Comparison of ENCODE assay signal across 8 cellular contexts in the genomic region with DNA sequence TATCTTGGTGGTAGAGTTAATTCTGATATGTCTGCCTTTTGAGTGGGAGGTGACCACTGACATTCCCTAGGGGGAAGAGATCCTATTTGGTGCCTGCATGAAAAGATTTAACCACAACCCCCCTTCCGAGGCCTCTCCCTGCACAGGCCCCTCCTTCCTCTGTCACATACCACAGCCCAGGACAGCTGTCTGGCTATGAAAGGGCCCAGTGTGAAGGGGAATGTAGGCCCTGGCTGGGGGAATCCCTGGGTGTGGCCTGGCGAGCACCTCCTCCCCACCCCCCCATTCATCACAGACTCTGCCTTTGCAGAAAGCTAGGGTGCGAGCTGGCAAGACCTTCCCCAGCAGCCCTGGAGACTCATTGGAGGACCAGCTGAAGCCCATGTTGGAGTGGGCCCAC. TPM values are rescaled to one million over a fixed set of nuclear protein-coding genes. Genes with fewer than 3 reads are reported as not detected.
A peak's percentile ranks its signal among the peaks of the same experiment; 100 is the strongest.
DNase-seq lines count a peak whose midpoint lies in the region; ATAC-seq and TF ChIP-seq lines count a peak whose summit lies in the region.

No MANE protein-coding gene starts in this region.

- ATAC-seq in GM21737 (IDR thresholded peaks at IDR 0.05; ENCODE audit: unreplicated experiment) (peak; percentile 75), lower lobe of right lung (no peak)

- H3K27ac ChIP-seq in sigmoid colon (no peak overlapping the region), lower lobe of right lung (no peak overlapping the region)

- intact Hi-C loops in sigmoid colon (cut with DNase I) (no loop called here), lower lobe of right lung (cut with DNase I) (no loop called here)

- H3K9me3 ChIP-seq in sigmoid colon (no peaks in the 10 kb centered on the region), lower lobe of right lung (no peaks in the 10 kb centered on the region)

- H3K4me1 ChIP-seq in sigmoid colon (no peaks in the 10 kb centered on the region), lower lobe of right lung (no peaks in the 10 kb centered on the region)

- H3K36me3 ChIP-seq in sigmoid colon (no peaks in the 10 kb centered on the region), lower lobe of right lung (no peaks in the 10 kb centered on the region)

- TF ChIP-seq EP300 in sigmoid colon (IDR thresholded peaks at IDR 0.05), result no peak

- DNase-seq in Daoy (ENCODE audit: low read depth) (peak; percentile 20), RPMI7951 (ENCODE audit: low read depth) (peak; percentile 82), germinal center (ENCODE audit: low spot score) (peak; percentile 60), foreskin fibroblast (no peak), sigmoid colon (no peak), mucosa of gallbladder (ENCODE audit: low spot score) (no peak), lower lobe of right lung (no peak)

- 48 to 86% methylated on average over 3 of the region's 3 CpGs for WGBS in sigmoid colon, 2 donors

- no peak for TF ChIP-seq POLR2A in sigmoid colon (IDR thresholded peaks at IDR 0.05)

- H3K27me3 ChIP-seq in sigmoid colon (no peaks in the 10 kb centered on the region), lower lobe of right lung (ENCODE audit: low read depth) (no peaks in the 10 kb centered on the region)

- H3K4me3 ChIP-seq in foreskin fibroblast (ENCODE audit: low read depth in 1 of 2, low read length in 2 of 2), result no peak overlapping the region
- H3K4me3 ChIP-seq in sigmoid colon, result no peak overlapping the region
- no peak overlapping the region for H3K4me3 ChIP-seq in lower lobe of right lung

- TF ChIP-seq CTCF in foreskin fibroblast (IDR thresholded peaks at IDR 0.05; ENCODE audit: low read depth, low read length), result no peak
- TF ChIP-seq CTCF in sigmoid colon (IDR thresholded peaks at IDR 0.05), result no peak
- no peak for TF ChIP-seq CTCF in lower lobe of right lung (IDR thresholded peaks at IDR 0.05)

RNA-seq across cellular contexts. Expression of gene MAPRE1, which starts 27.4 kb away (rescaled TPM):
- 143 and 152 TPM in 2 replicates for total RNA-seq in Daoy (2014; rRNA removed; shearing (Covaris generic))
- 190 and 215 TPM in 2 replicates for total RNA-seq in RPMI7951 (2014; rRNA removed; shearing (Covaris generic))
- total RNA-seq in sigmoid colon (100 to 1,000 TPM in 3 of 4 donors, 10 to 100 TPM in 1; 94.7 to 146 (median 131) TPM), mucosa of gallbladder (85.9 TPM), lower lobe of right lung (82.8 TPM)
- polyA plus RNA-seq in sigmoid colon, result 10 to 100 TPM; 56.8 to 72.4 (median 57.7) TPM

RNA-seq across cellular contexts. Expression of gene DNMT3B, which starts 30.1 kb away (rescaled TPM):
- total RNA-seq in Daoy (2014; rRNA removed; shearing (Covaris generic)), result 3.7 and 5.4 TPM in 2 replicates
- 6.8 TPM in 2 replicates for total RNA-seq in RPMI7951 (2014; rRNA removed; shearing (Covaris generic))
- 1 to 10 TPM in 1 of 4 donors, under 1 TPM in 3; 0.36 to 1.7 (median 0.60) TPM for total RNA-seq in sigmoid colon
- polyA plus RNA-seq in sigmoid colon, result under 1 TPM in 2 of 3 donors, not detected in 1; 0.46 to 0.85 TPM
- total RNA-seq in mucosa of gallbladder, result 2.0 TPM
- 1.1 TPM for total RNA-seq in lower lobe of right lung

RNA-seq across cellular contexts. Expression of gene COMMD7, which starts 49.0 kb away (rescaled TPM):
- 36.1 and 41.0 TPM in 2 replicates for total RNA-seq in Daoy (2014; rRNA removed; shearing (Covaris generic))
- total RNA-seq in RPMI7951 (2014; rRNA removed; shearing (Covaris generic)), result 60.2 and 75.8 TPM in 2 replicates
- total RNA-seq in sigmoid colon (10 to 100 TPM; 26.3 to 45.1 (median 35.2) TPM), mucosa of gallbladder (43.8 TPM), lower lobe of right lung (39.8 TPM)
- 10 to 100 TPM; 45.6 to 68.0 (median 46.8) TPM for polyA plus RNA-seq in sigmoid colon

Comparison
In these comparisons a context has a peak if more than half of its experiments do, and no peak if none do; other contexts are left out.
1. DNase-seq: peak in Daoy (single experiment), RPMI7951 (single experiment) and germinal center (single experiment); none in foreskin fibroblast (0 of 2), sigmoid colon (single experiment), mucosa of gallbladder (single experiment) and lower lobe of right lung (single experiment).